ENCODE assay signal across 13 cellular contexts in genomic region chr5:57215629-57216195, GRCh38. TPM values are rescaled to one million over a fixed set of nuclear protein-coding genes. Genes with fewer than 3 reads are reported as not detected.
DNase-seq lines count a peak whose midpoint lies in the region; ATAC-seq and TF ChIP-seq lines count a peak whose summit lies in the region.
"Had no signal": no experiment of that assay in that cellular context is flagged by ENCODE, and none has a peak within 500 bp of the region (broad histone marks: within the 10 kb centered on the region; RNA-seq: fewer than 3 reads in every experiment).

No MANE protein-coding gene starts in this region.

- peaks cover 9% of the 10 kb centered on the region for H3K79me2 ChIP-seq in trophoblast cell (ENCODE audit: control insufficient read depth, insufficient read depth, low read length, poor library complexity)

- H3K9me3 ChIP-seq in RWPE2 (ENCODE audit: severe bottlenecking) (no peaks in the 10 kb centered on the region), trophoblast cell (ENCODE audit: insufficient read depth, low read depth, low read length) (no peaks in the 10 kb centered on the region)
- H3K9me3 ChIP-seq: SJSA1 had no signal

- H3K36me3 ChIP-seq in RWPE2 (ENCODE audit: low read depth), result peaks cover 46% of the 10 kb centered on the region
- peaks cover 22 to 23% of the 10 kb centered on the region in 2 experiments for H3K36me3 ChIP-seq in trophoblast cell (ENCODE audit: control insufficient read depth in 1 of 2, insufficient read depth in 2 of 2, low read length in 2 of 2)

- no peak overlapping the region for H4K12ac ChIP-seq in trophoblast cell (ENCODE audit: low read depth, low read length)

- no peak overlapping the region for H4K91ac ChIP-seq in trophoblast cell (ENCODE audit: low read depth, low read length)

- H3K23ac ChIP-seq in trophoblast cell (ENCODE audit: low read length), result no peak overlapping the region

- H3K79me1 ChIP-seq in trophoblast cell (ENCODE audit: low read length), result no peaks in the 10 kb centered on the region

- H3K4me3 ChIP-seq in RWPE2 (ENCODE audit: severe bottlenecking) (no peak overlapping the region), trophoblast cell (ENCODE audit: low read depth, low read length) (no peak overlapping the region)
- H3K4me3 ChIP-seq: SJSA1 had no signal

- no CpG with 5 or more reads among the region's 4 CpGs for WGBS in trophoblast cell (ENCODE audit: extremely low coverage, insufficient coverage, insufficient read length)

- H3K14ac ChIP-seq in trophoblast cell (ENCODE audit: low read length), result no peak overlapping the region

- no peak overlapping the region for H3K9ac ChIP-seq in trophoblast cell (ENCODE audit: low read length)

- peak overlapping the region; percentile 65 for H3K18ac ChIP-seq in trophoblast cell (ENCODE audit: low read length)

- H3K4ac ChIP-seq in trophoblast cell (ENCODE audit: low read depth, low read length), result peak overlapping the region; percentile 72

- no peak overlapping the region for H2BK12ac ChIP-seq in trophoblast cell (ENCODE audit: low read length)

- TF ChIP-seq CTCF in RWPE2 (IDR thresholded peaks at IDR 0.05; ENCODE audit: poor library complexity, severe bottlenecking) (no peak), GM13976 (IDR thresholded peaks at IDR 0.05; ENCODE audit: borderline replicate concordance, control extremely low read depth, extremely low read depth, insufficient read depth, missing control alignments) (no peak)

- H3K27ac ChIP-seq in RWPE2 (ENCODE audit: poor library complexity, severe bottlenecking) (peak overlapping the region; percentile 68), epithelial cell of prostate (peak overlapping the region; percentile 11), trophoblast cell (ENCODE audit: low read depth, low read length) (no peak overlapping the region)
- H3K27ac ChIP-seq: SJSA1 had no signal

- peaks cover 31% of the 10 kb centered on the region for H3K4me1 ChIP-seq in RWPE2 (ENCODE audit: insufficient read depth, poor library complexity, severe bottlenecking)
- peaks cover 2% of the 10 kb centered on the region in 2 experiments for H3K4me1 ChIP-seq in trophoblast cell (ENCODE audit: control insufficient read depth in 1 of 2, insufficient read depth in 2 of 2, low read length in 2 of 2)

- peak; percentile 32 for DNase-seq in EL
- DNase-seq in RWPE2 (ENCODE audit: low spot score), result no peak
- DNase-seq in epithelial cell of prostate (ENCODE audit: low read depth, low spot score), result no peak
- no peak for DNase-seq in trophoblast cell
- no peak for DNase-seq in Kasumi-1 (lab: John Stamatoyannopoulos, UW)
- no peak for DNase-seq in GM13976 (ENCODE audit: low spot score)
- DNase-seq in NCI-H510A treated with DMSO at 0.1 percent for 48 hours (lab: John Stamatoyannopoulos, UW), result no peak
- DNase-seq: activated CD4-positive, alpha-beta T cell treated with anti-CD3 and anti-CD28 coated beads for 4 hours; amygdala; DND-41; MV-4-11; NCI-H69 had no signal

- in situ Hi-C loops in GM13976 (cut with MboI; ENCODE audit: low sequenced_read_pairs, unreplicated experiment), result no loop called here

- no peak overlapping the region for H2AK5ac ChIP-seq in trophoblast cell (ENCODE audit: low read length)

- H2BK5ac ChIP-seq in trophoblast cell (ENCODE audit: low read depth, low read length, poor library complexity), result no peak overlapping the region

- H4K8ac ChIP-seq in trophoblast cell (ENCODE audit: low read depth, low read length), result no peak overlapping the region

- ATAC-seq in RWPE2 (ENCODE audit: low read depth), result peak; percentile 50

- no peak overlapping the region for H2AFZ ChIP-seq in trophoblast cell (ENCODE audit: insufficient read depth, low read length, poor library complexity)

- no peak overlapping the region for H3K4me2 ChIP-seq in trophoblast cell (ENCODE audit: low read length)

- no peaks in the 10 kb centered on the region for H3K27me3 ChIP-seq in RWPE2 (ENCODE audit: insufficient read depth, poor library complexity, severe bottlenecking)
- H3K27me3 ChIP-seq in trophoblast cell (ENCODE audit: insufficient read depth, low read length), result no peaks in the 10 kb centered on the region
- H3K27me3 ChIP-seq: SJSA1 had no signal

- no peak overlapping the region for H2BK120ac ChIP-seq in trophoblast cell (ENCODE audit: insufficient read depth, low read length, poor library complexity)

RNA-seq across cellular contexts. Expression of gene GPBP1, which starts 41.9 kb away (rescaled TPM):
- 92.5 and 97.5 TPM in 2 replicates for polyA plus RNA-seq in trophoblast cell (2013)
